Comparison of ENCODE assay signal across 9 cellular contexts in genomic region chr13:26601669-26602068, GRCh38. TPM values are rescaled to one million over a fixed set of nuclear protein-coding genes. Genes with fewer than 3 reads are reported as not detected.
A peak's percentile ranks its signal among the peaks of the same experiment; 100 is the strongest.
DNase-seq lines count a peak whose midpoint lies in the region; ATAC-seq, FAIRE-seq and TF ChIP-seq lines count a peak whose summit lies in the region.
"Had no signal": no experiment of that assay in that cellular context is flagged by ENCODE, and none has a peak within 500 bp of the region (broad histone marks: within the 10 kb centered on the region; RNA-seq: fewer than 3 reads in every experiment).

No MANE protein-coding gene starts in this region.

- H3K27me3 ChIP-seq in A673 (replicated peaks; ENCODE audit: insufficient read depth, low read depth, low read length, poor library complexity), result no peaks in the 10 kb centered on the region
- no peaks in the 10 kb centered on the region for H3K27me3 ChIP-seq in ovary
- no peaks in the 10 kb centered on the region for H3K27me3 ChIP-seq in vagina

- POLR2A ChIA-PET in A673 (lab: Charles Lee; ENCODE audit: low non-redundant PET), result no interaction called here

- DNase-seq in A673 (ENCODE audit: low spot score), result peak; percentile 20
- peak; percentile 73 for DNase-seq in NB4 (ENCODE audit: low read depth)
- peak; percentile 73 for DNase-seq in cerebellar cortex (ENCODE audit: low spot score)
- no peak for DNase-seq in kidney
- no peak for DNase-seq in ovary
- no peak for DNase-seq in vagina (ENCODE audit: extremely low spot score in 2 of 2)

- H3K4me3 ChIP-seq in A673 (ENCODE audit: low read depth, low read length, poor library complexity, severe bottlenecking) (no peak overlapping the region), NB4 (ENCODE audit: low read depth, low read length) (no peak overlapping the region), kidney (ENCODE audit: low read length in 2 of 2) (no peak overlapping the region), ovary (no peak overlapping the region), vagina (no peak overlapping the region)
- H3K4me3 ChIP-seq: skin epidermis had no signal

- TF ChIP-seq EP300 in ovary (IDR thresholded peaks at IDR 0.05), result no peak

- TF ChIP-seq CTCF in A673 (conservative IDR thresholded peaks at IDR 0.05; ENCODE audit: low read depth, low read length) (peak; percentile 31; the same call in 1 of the 2 replicates), NB4 (IDR thresholded peaks at IDR 0.05; ENCODE audit: low read depth, low read length) (peak; percentile 23), kidney (IDR thresholded peaks at IDR 0.05; ENCODE audit: borderline replicate concordance, extremely low read depth, insufficient read depth) (no peak), ovary (IDR thresholded peaks at IDR 0.05) (no peak), vagina (IDR thresholded peaks at IDR 0.05) (no peak)

- intact Hi-C loops in A673 (cut with micrococcal nuclease; ENCODE audit: unreplicated experiment) (loop anchor here (10.0 kb wide), 1 partner anchor 417 kb away; no protein-coding TSS in a partner anchor), kidney (cut with DNase I) (no loop called here), ovary (cut with DNase I) (no loop called here), vagina (cut with DNase I) (no loop called here)

- no peak for FAIRE-seq in kidney (lab: Jason Lieb, UNC)

- CTCF ChIA-PET in A673 (lab: Charles Lee), result no interaction called here

- H3K27ac ChIP-seq in A673 (ENCODE audit: low read depth, low read length, poor library complexity, severe bottlenecking), result no peak overlapping the region
- no peak overlapping the region for H3K27ac ChIP-seq in kidney (ENCODE audit: low read depth in 2 of 2, low read length in 2 of 2)
- H3K27ac ChIP-seq in ovary, result no peak overlapping the region
- no peak overlapping the region for H3K27ac ChIP-seq in vagina
- H3K27ac ChIP-seq: skin epidermis had no signal

- H3K4me1 ChIP-seq in A673 (ENCODE audit: insufficient read depth, low read length, poor library complexity, severe bottlenecking) (no peaks in the 10 kb centered on the region), kidney (ENCODE audit: control insufficient read depth in 1 of 2, insufficient read depth in 1 of 2, low read depth in 1 of 2, low read length in 2 of 2) (peaks cover 4 to 9% of the 10 kb centered on the region in 2 donors), ovary (ENCODE audit: insufficient read depth) (peaks cover 8% of the 10 kb centered on the region), vagina (no peaks in the 10 kb centered on the region)

- BruUV-seq in A673 (replicated peaks; lab: Mats Ljungman, UMichigan), result no TSS peak

- H3K36me3 ChIP-seq in A673 (ENCODE audit: insufficient read depth, low read length, poor library complexity, severe bottlenecking) (no peaks in the 10 kb centered on the region), kidney (ENCODE audit: control insufficient read depth in 1 of 2, insufficient read depth in 2 of 2, low read length in 2 of 2) (no peaks in the 10 kb centered on the region), ovary (no peaks in the 10 kb centered on the region), vagina (no peaks in the 10 kb centered on the region)

- TF ChIP-seq POLR2A in NB4 (IDR thresholded peaks at IDR 0.05; ENCODE audit: extremely low read depth, insufficient read length) (no peak), ovary (IDR thresholded peaks at IDR 0.05) (no peak), vagina (IDR thresholded peaks at IDR 0.05) (no peak)

- H3K9me3 ChIP-seq in A673 (ENCODE audit: low read depth, low read length, poor library complexity, severe bottlenecking), result no peaks in the 10 kb centered on the region
- H3K9me3 ChIP-seq in kidney (ENCODE audit: control insufficient read depth in 1 of 2, low read length in 2 of 2), result no peaks in the 10 kb centered on the region
- no peaks in the 10 kb centered on the region for H3K9me3 ChIP-seq in ovary
- no peaks in the 10 kb centered on the region for H3K9me3 ChIP-seq in vagina

- 28 to 32% (median 31%) methylated on average over 2 of the region's 2 CpGs for WGBS in ovary, 3 donors

- H3K9ac ChIP-seq in kidney (ENCODE audit: low read length in 2 of 2), result no peak overlapping the region

- ATAC-seq in GM18867 (IDR thresholded peaks at IDR 0.05; ENCODE audit: unreplicated experiment) (peak; percentile 85), GM19395 (IDR thresholded peaks at IDR 0.05; ENCODE audit: unreplicated experiment) (no peak)

RNA-seq across cellular contexts. Expression of gene WASF3, which starts 44.2 kb away (rescaled TPM):
- 4.6 and 5.1 TPM in 2 replicates for total RNA-seq in A673 (2021)
- 18.5 TPM for total RNA-seq in kidney
- 3.7 TPM for polyA plus RNA-seq in kidney (ENCODE audit: insufficient read depth, low read depth, low replicate concordance)
- total RNA-seq in ovary, result 10 to 100 TPM; 12.0 to 37.1 (median 34.6) TPM
- polyA plus RNA-seq in ovary, result 10 to 100 TPM; 11.5 to 28.4 TPM
- 20.4 TPM for total RNA-seq in vagina

Comparison
In these comparisons a context has a peak if more than half of its experiments do, and no peak if none do; other contexts are left out.
1. DNase-seq: peak in A673 (single experiment), NB4 (single experiment) and cerebellar cortex (single experiment); none in kidney (single experiment), ovary (0 of 5) and vagina (0 of 2).
2. CTCF ChIP-seq: peak in A673 (single experiment) and NB4 (single experiment); none in kidney (single experiment), ovary (0 of 3) and vagina (0 of 3).